In genomic region chr5:92371171-92371888, GRCh38 we compare ENCODE assay signal across 15 cellular contexts.
A peak's percentile ranks its signal among the peaks of the same experiment; 100 is the strongest.
DNase-seq lines count a peak whose midpoint lies in the region; ATAC-seq and TF ChIP-seq lines count a peak whose summit lies in the region.
"Had no signal": no experiment of that assay in that cellular context is flagged by ENCODE, and none has a peak within 500 bp of the region (broad histone marks: within the 10 kb centered on the region; RNA-seq: fewer than 3 reads in every experiment).

No MANE protein-coding gene starts in this region.

- CTCF ChIA-PET in SK-N-SH (lab: Yijun Ruan, JAX) (no interaction called here), PC-9 (lab: Charles Lee) (no interaction called here)

- H3K9ac ChIP-seq in SK-N-SH (no peak overlapping the region), neuronal stem cell (ENCODE audit: low read depth, low read length, poor library complexity) (no peak overlapping the region)
- H3K9ac ChIP-seq: BLaER1 treated with 17β-estradiol and CSF1 and Interleukin-3, amounts not matched to agents 10 nM and 100 nM had no signal

- H2BK15ac ChIP-seq in neuronal stem cell (ENCODE audit: low read length), result no peak overlapping the region

- no peak for TF ChIP-seq RAD21 in SK-N-SH (IDR thresholded peaks at IDR 0.05; ENCODE audit: low read length)

- H3F3A ChIP-seq in SK-N-SH (replicated peaks; ENCODE audit: insufficient read depth), result peaks cover 9% of the 10 kb centered on the region
- H3F3A ChIP-seq in PC-9 (ENCODE audit: insufficient read depth, low read depth), result no peaks in the 10 kb centered on the region

- TF ChIP-seq POLR2A in spleen (IDR thresholded peaks at IDR 0.05), result no peak

- H3K27me3 ChIP-seq in SK-N-SH (ENCODE audit: insufficient read depth) (no peaks in the 10 kb centered on the region), PC-9 (ENCODE audit: insufficient read depth, low read depth) (no peaks in the 10 kb centered on the region), neuronal stem cell (ENCODE audit: control insufficient read depth in 3 of 3, insufficient read depth in 3 of 3, low read depth in 1 of 3, low read length in 3 of 3) (no peaks in the 10 kb centered on the region), spleen (replicated peaks in 1 of 7) (no peaks in the 10 kb centered on the region)
- H3K27me3 ChIP-seq: BLaER1 treated with 17β-estradiol and CSF1 and Interleukin-3, amounts not matched to agents 10 nM and 100 nM had no signal

- H3K4me2 ChIP-seq in SK-N-SH, result no peak overlapping the region
- no peak overlapping the region for H3K4me2 ChIP-seq in PC-9
- H3K4me2 ChIP-seq in neuronal stem cell (ENCODE audit: insufficient read depth, low read length, poor library complexity, severe bottlenecking), result no peak overlapping the region
- H3K4me2 ChIP-seq: BLaER1 treated with 17β-estradiol and CSF1 and Interleukin-3, amounts not matched to agents 10 nM and 100 nM had no signal

- H3K18ac ChIP-seq in neuronal stem cell (ENCODE audit: low read length), result no peak overlapping the region

- intact Hi-C loops in PC-9 (cut with micrococcal nuclease; ENCODE audit: unreplicated experiment), result no loop called here
- intact Hi-C loops in spleen (cut with DNase I; ENCODE audit: low total_unique reads), result no loop called here

- no peak overlapping the region for H3K23ac ChIP-seq in neuronal stem cell (ENCODE audit: low read depth, low read length, poor library complexity)

- H3K79me1 ChIP-seq in neuronal stem cell (ENCODE audit: low read depth, low read length), result no peaks in the 10 kb centered on the region

- H4K8ac ChIP-seq in neuronal stem cell (ENCODE audit: low read depth, low read length), result no peak overlapping the region

- H2BK120ac ChIP-seq in neuronal stem cell (ENCODE audit: low read depth, low read length), result no peak overlapping the region

- H3K4me3 ChIP-seq in SK-N-SH (ENCODE audit: low read depth in 2 of 2, low read length in 1 of 2), result no peak overlapping the region
- no peak overlapping the region for H3K4me3 ChIP-seq in PC-9
- H3K4me3 ChIP-seq in epithelial cell of proximal tubule (ENCODE audit: low read depth, low read length), result peak overlapping the region; percentile 33
- H3K4me3 ChIP-seq in neuronal stem cell (ENCODE audit: low read length in 2 of 2), result no peak overlapping the region
- H3K4me3 ChIP-seq in spleen, result no peak overlapping the region
- H3K4me3 ChIP-seq: BLaER1 treated with 17β-estradiol and CSF1 and Interleukin-3, amounts not matched to agents 10 nM and 100 nM had no signal

- DNase-seq in SK-N-SH, result no peak
- no peak for DNase-seq in PC-9
- no peak for DNase-seq in epithelial cell of proximal tubule (ENCODE audit: low read depth)
- DNase-seq in neuronal stem cell (ENCODE audit: low spot score), result no peak
- no peak for DNase-seq in activated naive CD4-positive, alpha-beta T cell (lab: John Stamatoyannopoulos, UW)
- DNase-seq in NCI-H1417 (lab: John Stamatoyannopoulos, UW), result no peak
- no peak for DNase-seq in spleen
- DNase-seq: DMS 273 treated with DMSO at 0.1 percent for 48 hours, NCI-H1048, NCI-H510A treated with DMSO at 0.1 percent for 48 hours, SIG-M5 had no signal

- POLR2A ChIA-PET in SK-N-SH (lab: Yijun Ruan, JAX), result no interaction called here
- POLR2A ChIA-PET in PC-9 (lab: Charles Lee; ENCODE audit: unreplicated experiment), result no interaction called here

- no peak overlapping the region for H2BK12ac ChIP-seq in neuronal stem cell (ENCODE audit: low read length)

- H3K14ac ChIP-seq in neuronal stem cell (ENCODE audit: low read length), result no peak overlapping the region

- H2AK5ac ChIP-seq in neuronal stem cell (ENCODE audit: low read depth, low read length), result no peak overlapping the region

- H3K4ac ChIP-seq in neuronal stem cell (ENCODE audit: low read length), result no peak overlapping the region

- H3K9me3 ChIP-seq in SK-N-SH, result no peaks in the 10 kb centered on the region
- no peaks in the 10 kb centered on the region for H3K9me3 ChIP-seq in PC-9 (ENCODE audit: insufficient read depth, low read depth)
- no peaks in the 10 kb centered on the region for H3K9me3 ChIP-seq in neuronal stem cell (replicated peaks in 1 of 2; ENCODE audit: control insufficient read depth in 2 of 2, insufficient read depth in 1 of 2, low read depth in 1 of 2, low read length in 2 of 2)
- H3K9me3 ChIP-seq in spleen, result peaks cover 0 to 26% (median 3%) of the 10 kb centered on the region in 8 donors

- H3K79me2 ChIP-seq in SK-N-SH (ENCODE audit: insufficient read depth) (no peaks in the 10 kb centered on the region), PC-9 (ENCODE audit: low read depth) (no peaks in the 10 kb centered on the region)

- H4K91ac ChIP-seq in neuronal stem cell (ENCODE audit: low read depth, low read length, poor library complexity), result no peak overlapping the region

- H2BK5ac ChIP-seq in neuronal stem cell (ENCODE audit: low read length), result no peak overlapping the region

- no TSS peak for BruUV-seq in PC-9 (replicated peaks; lab: Mats Ljungman, UMichigan)

- no peak for TF ChIP-seq CTCF in SK-N-SH (IDR thresholded peaks at IDR 0.05)
- no peak for TF ChIP-seq CTCF in PC-9 (conservative IDR thresholded peaks at IDR 0.05)
- no peak for TF ChIP-seq CTCF in epithelial cell of proximal tubule (conservative IDR thresholded peaks at IDR 0.05; ENCODE audit: low read depth, low read length)
- no peak for TF ChIP-seq CTCF in spleen (IDR thresholded peaks at IDR 0.05 in 8 of 11, conservative IDR thresholded peaks at IDR 0.05 in 3 of 11)

- H3K9me2 ChIP-seq in SK-N-SH, result no peaks in the 10 kb centered on the region
- no peaks in the 10 kb centered on the region; the same call in 1 of the 2 replicates for H3K9me2 ChIP-seq in PC-9 (ENCODE audit: insufficient read depth)

- ATAC-seq in SK-N-SH treated with all-trans-retinoic acid at 6 μM for 48 hours, result no peak
- ATAC-seq: HCT116 had no signal

- H4K20me1 ChIP-seq in SK-N-SH (ENCODE audit: insufficient read depth) (no peaks in the 10 kb centered on the region), PC-9 (ENCODE audit: insufficient read depth) (no peaks in the 10 kb centered on the region)
- H4K20me1 ChIP-seq: BLaER1 treated with 17β-estradiol and CSF1 and Interleukin-3, amounts not matched to agents 10 nM and 100 nM had no signal

- H3K36me3 ChIP-seq in SK-N-SH (replicated peaks in 1 of 2; ENCODE audit: control insufficient read depth in 1 of 2, insufficient read depth in 2 of 2, low read length in 1 of 2), result no peaks in the 10 kb centered on the region
- H3K36me3 ChIP-seq in PC-9 (ENCODE audit: low read depth), result no peaks in the 10 kb centered on the region
- no peaks in the 10 kb centered on the region for H3K36me3 ChIP-seq in neuronal stem cell (replicated peaks in 1 of 2; ENCODE audit: control insufficient read depth in 2 of 2, insufficient read depth in 2 of 2, low read length in 2 of 2)
- no peaks in the 10 kb centered on the region for H3K36me3 ChIP-seq in spleen
- H3K36me3 ChIP-seq: BLaER1 treated with 17β-estradiol and CSF1 and Interleukin-3, amounts not matched to agents 10 nM and 100 nM had no signal

- peak overlapping the region; percentile 41; the same call in 1 of the 2 replicates for H2AFZ ChIP-seq in SK-N-SH (ENCODE audit: low read depth)
- H2AFZ ChIP-seq in PC-9, result peak overlapping the region; percentile 33; the same call in 1 of the 2 replicates
- H2AFZ ChIP-seq in neuronal stem cell (ENCODE audit: low read length), result peak overlapping the region; percentile 60

- H3K4me1 ChIP-seq in SK-N-SH (ENCODE audit: control insufficient read depth in 1 of 2, insufficient read depth in 2 of 2, low read depth in 1 of 2, low read length in 1 of 2), result no peaks in the 10 kb centered on the region
- H3K4me1 ChIP-seq in PC-9 (replicated peaks; ENCODE audit: insufficient read depth), result no peaks in the 10 kb centered on the region
- peaks cover 2 to 4% of the 10 kb centered on the region in 2 donors for H3K4me1 ChIP-seq in neuronal stem cell (ENCODE audit: control insufficient read depth in 2 of 2, insufficient read depth in 1 of 2, low read depth in 1 of 2, low read length in 2 of 2)
- no peaks in the 10 kb centered on the region for H3K4me1 ChIP-seq in spleen
- H3K4me1 ChIP-seq: BLaER1 treated with 17β-estradiol and CSF1 and Interleukin-3, amounts not matched to agents 10 nM and 100 nM had no signal

- WGBS in SK-N-SH (ENCODE audit: low lambda C conversion rate), result 63% methylated on average over 3 of the region's 3 CpGs
- WGBS in neuronal stem cell (ENCODE audit: extremely low coverage in 2 of 2, insufficient read length in 2 of 2, insufficient replicate concordance in 1 of 2), 2 donors, result no CpG with 5 or more reads among the region's 3 CpGs
- WGBS in spleen, 5 donors, result 69 to 82% (median 77%) methylated on average over 3 of the region's 3 CpGs

- H3K27ac ChIP-seq in SK-N-SH (ENCODE audit: low read depth in 2 of 2, low read length in 1 of 2) (no peak overlapping the region), PC-9 (no peak overlapping the region), neuronal stem cell (replicated peaks; ENCODE audit: low read length) (no peak overlapping the region), spleen (no peak overlapping the region)
- H3K27ac ChIP-seq: 22Rv1; BLaER1 treated with 17β-estradiol and CSF1 and Interleukin-3, amounts not matched to agents 10 nM and 100 nM had no signal

- TF ChIP-seq EP300 in SK-N-SH (IDR thresholded peaks at IDR 0.05; ENCODE audit: borderline replicate concordance in 1 of 2, low read depth in 1 of 2, low read length in 1 of 2), result no peak

TF ChIP-seq in SK-N-SH, 30 proteins besides CTCF, POLR2A, EP300 and RAD21 (continues in another document):
- TF ChIP-seq JUND (IDR thresholded peaks at IDR 0.05) (no peak), PBX3 (IDR thresholded peaks at IDR 0.05) (no peak), FOXJ3 (CRISPR knock-in tag; IDR thresholded peaks at IDR 0.05) (no peak), TCF12 (IDR thresholded peaks at IDR 0.05) (no peak)

TF ChIP-seq in SK-N-SH treated with all-trans-retinoic acid at 6 μM for 48 hours, 23 proteins besides CTCF, POLR2A, EP300 and RAD21 (continues in another document):
- TF ChIP-seq PPARA (CRISPR knock-in tag; IDR thresholded peaks at IDR 0.05; ENCODE audit: borderline replicate concordance) (no peak), ZNF70 (CRISPR knock-in tag; IDR thresholded peaks at IDR 0.05) (no peak), GLIS3 (CRISPR knock-in tag; IDR thresholded peaks at IDR 0.05) (no peak), CSRNP3 (CRISPR knock-in tag; IDR thresholded peaks at IDR 0.05) (no peak), ZNF565 (CRISPR knock-in tag; conservative IDR thresholded peaks at IDR 0.05; ENCODE audit: low read depth) (no peak), ESRRG (CRISPR knock-in tag; IDR thresholded peaks at IDR 0.05) (no peak), ZC3H10 (CRISPR knock-in tag; IDR thresholded peaks at IDR 0.05) (no peak)
